ENCODE assay signal across 15 cellular contexts in genomic region chr16:10923650-10924214, GRCh38. TPM values are rescaled to one million over a fixed set of nuclear protein-coding genes. Genes with fewer than 3 reads are reported as not detected.
DNase-seq lines count a peak whose midpoint lies in the region; TF ChIP-seq lines count a peak whose summit lies in the region.
"Had no signal": no experiment of that assay in that cellular context is flagged by ENCODE, and none has a peak within 500 bp of the region (broad histone marks: within the 10 kb centered on the region; RNA-seq: fewer than 3 reads in every experiment).

No MANE protein-coding gene starts in this region.

- peaks cover 0 to 42% (median 29%) of the 10 kb centered on the region in 4 donors for H3K4me1 ChIP-seq in sigmoid colon
- H3K4me1 ChIP-seq: HAP-1 had no signal

- no peak for TF ChIP-seq EP300 in sigmoid colon (IDR thresholded peaks at IDR 0.05)

- DNase-seq in Ammon's horn (ENCODE audit: low spot score) (peak; percentile 63), sigmoid colon (peak; percentile 91), NCI-H69 (lab: John Stamatoyannopoulos, UW) (no peak), NAMALWA (ENCODE audit: low spot score) (no peak)
- no peak for DNase-seq in stimulated activated CD4-positive, alpha-beta T cell treated with anti-CD3 and anti-CD28 coated beads, Interleukin-4, amount 100 ng/mL, for 1 hour
- no peak for DNase-seq in activated CD4-positive, alpha-beta T cell treated with anti-CD3 and anti-CD28 coated beads for 48 hours
- DNase-seq: ACHN, DMS79, retina had no signal

- peaks cover 37% of the 10 kb centered on the region for H3K36me3 Mint-ChIP-seq in brain

- intact Hi-C loops in sigmoid colon (cut with DNase I), result loop anchor here (5.0 kb wide), 1 partner anchor 411 kb away; no protein-coding TSS in a partner anchor

- no peak for TF ChIP-seq CTCF in brain (conservative IDR thresholded peaks at IDR 0.05)
- no peak for TF ChIP-seq CTCF in sigmoid colon (IDR thresholded peaks at IDR 0.05)

- peaks cover 3% of the 10 kb centered on the region for H3K4me1 Mint-ChIP-seq in brain
- H3K4me1 Mint-ChIP-seq: endodermal cell had no signal

- no peak overlapping the region for H3K4me3 Mint-ChIP-seq in brain
- H3K4me3 Mint-ChIP-seq: endodermal cell, type B pancreatic cell had no signal

- 71 to 83% methylated on average over 14 of the region's 14 CpGs for WGBS in sigmoid colon, 2 donors

- no peak for TF ChIP-seq POLR2A in sigmoid colon (IDR thresholded peaks at IDR 0.05)

- H3K27ac ChIP-seq in layer of hippocampus (ENCODE audit: low read depth, low read length), result peak overlapping the region; percentile 42
- H3K27ac ChIP-seq in sigmoid colon, result peak overlapping the region; percentile 54 to 77 (median 65)
- H3K27ac ChIP-seq: VCaP had no signal

- H3K4me3 ChIP-seq in sigmoid colon, result no peak overlapping the region
- H3K4me3 ChIP-seq: HAP-1 had no signal

- H3K9me3 Mint-ChIP-seq in brain, result peaks cover 0 to 3% (median 0%) of the 10 kb centered on the region in 5 experiments
- H3K9me3 Mint-ChIP-seq: endodermal cell, type B pancreatic cell had no signal

- H3K36me3 ChIP-seq in sigmoid colon, result peaks cover 21 to 42% (median 29%) of the 10 kb centered on the region in 4 donors
- H3K36me3 ChIP-seq: HAP-1 had no signal

- H3K9me3 ChIP-seq in sigmoid colon, result no peaks in the 10 kb centered on the region
- H3K9me3 ChIP-seq: HAP-1 had no signal

- peaks cover 3% of the 10 kb centered on the region for H3K27me3 Mint-ChIP-seq in brain
- H3K27me3 Mint-ChIP-seq: type B pancreatic cell had no signal

- H3K27ac Mint-ChIP-seq in brain, result peak overlapping the region in 3 of 5 experiments; percentile 51 to 59 (median 53)
- H3K27ac Mint-ChIP-seq: endodermal cell, type B pancreatic cell had no signal

- no peaks in the 10 kb centered on the region for H3K27me3 ChIP-seq in layer of hippocampus (ENCODE audit: control insufficient read depth, insufficient read depth, low read length)
- no peaks in the 10 kb centered on the region for H3K27me3 ChIP-seq in sigmoid colon

RNA-seq across cellular contexts. Expression of gene DEXI, which starts 18.5 kb away (rescaled TPM):
- polyA plus RNA-seq in brain (ENCODE audit: insufficient read depth, low read depth, low replicate concordance) (71.5 TPM), sigmoid colon (10 to 100 TPM; 13.9 to 24.7 (median 18.6) TPM)
- 10 to 100 TPM; 55.0 to 99.9 (median 77.4) TPM for total RNA-seq in sigmoid colon

RNA-seq across cellular contexts. Expression of gene CLEC16A, which starts 20.6 kb away (rescaled TPM):
- polyA plus RNA-seq in brain (ENCODE audit: insufficient read depth, low read depth, low replicate concordance) (22.2 TPM), sigmoid colon (10 to 100 TPM in 2 of 3 donors, 1 to 10 TPM in 1; 9.6 to 24.6 (median 10.6) TPM)
- 10 to 100 TPM; 21.3 to 35.2 (median 29.5) TPM for total RNA-seq in sigmoid colon

RNA-seq across cellular contexts. Expression of gene CIITA, which starts 46.7 kb away (rescaled TPM):
- polyA plus RNA-seq in brain (ENCODE audit: insufficient read depth, low read depth, low replicate concordance), result 0.75 TPM
- 10 to 100 TPM in 2 of 4 donors, 1 to 10 TPM in 2; 4.9 to 13.6 (median 11.5) TPM for total RNA-seq in sigmoid colon
- 10 to 100 TPM in 1 of 3 donors, 1 to 10 TPM in 2; 1.2 to 53.9 (median 2.4) TPM for polyA plus RNA-seq in sigmoid colon

Comparison
In these comparisons a context has a peak if more than half of its experiments do, and no peak if none do; other contexts are left out.
1. DNase-seq: peak in Ammon's horn (single experiment) and sigmoid colon (single experiment); none in NCI-H69 (single experiment), stimulated activated CD4-positive, alpha-beta T cell treated with anti-CD3 and anti-CD28 coated beads, Interleukin-4, amount 100 ng/mL, for 1 hour (single experiment), NAMALWA (single experiment) and activated CD4-positive, alpha-beta T cell treated with anti-CD3 and anti-CD28 coated beads for 48 hours (single experiment).